Comparison of ENCODE assay signal across 9 cellular contexts in the genomic region with DNA sequence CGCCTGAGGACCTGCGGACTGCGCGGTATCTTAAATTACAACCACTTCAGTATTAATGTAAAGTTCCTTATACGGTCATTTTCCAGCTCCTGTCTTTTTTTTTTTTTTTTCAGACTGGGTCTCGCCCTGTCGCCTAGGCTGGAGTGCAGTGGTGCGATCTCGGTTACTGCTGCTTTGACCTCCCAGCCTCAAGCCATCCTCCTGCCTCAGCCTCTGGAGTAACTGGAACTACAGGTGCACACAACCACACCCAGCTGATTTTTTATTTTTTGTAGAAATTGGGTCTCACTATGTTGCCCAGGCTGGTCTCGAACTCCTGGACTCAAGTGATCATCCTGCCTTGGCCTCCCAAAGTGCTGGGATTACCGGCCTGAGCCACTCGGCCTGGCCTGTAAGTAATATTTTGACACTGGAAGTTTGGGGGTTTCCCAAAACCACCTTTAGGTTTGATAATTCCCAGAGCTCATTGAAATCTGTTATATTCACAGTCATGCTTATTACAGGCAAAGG. TPM values are rescaled to one million over a fixed set of nuclear protein-coding genes. Genes with fewer than 3 reads are reported as not detected.
DNase-seq lines count a peak whose midpoint lies in the region; ATAC-seq, FAIRE-seq and TF ChIP-seq lines count a peak whose summit lies in the region.
"Had no signal": no experiment of that assay in that cellular context is flagged by ENCODE, and none has a peak within 500 bp of the region (broad histone marks: within the 10 kb centered on the region; RNA-seq: fewer than 3 reads in every experiment).

No MANE protein-coding gene starts in this region.

- WGBS in upper lobe of left lung, 2 donors = 21% methylated on average over 12 of the region's 12 CpGs

- H3K4me3 ChIP-seq in upper lobe of left lung = peak overlapping the region in 3 of 4 donors; percentile 82 to 88 (median 83)

- H3K4me1 Mint-ChIP-seq in activated T-cell treated with anti-CD3 and anti-CD28 coated beads, Interleukin-2, amount 50 U/mL, for 72 hours (ENCODE audit: low read depth) = peaks cover 48% of the 10 kb centered on the region
- H3K4me1 Mint-ChIP-seq in T-helper 17 cell = peaks cover 18% of the 10 kb centered on the region

- no peak for TF ChIP-seq POLR2A in upper lobe of left lung (IDR thresholded peaks at IDR 0.05)

- no peaks in the 10 kb centered on the region for H3K27me3 Mint-ChIP-seq in activated T-cell treated with anti-CD3 and anti-CD28 coated beads, Interleukin-2, amount 50 U/mL, for 72 hours (ENCODE audit: low read depth)
- H3K27me3 Mint-ChIP-seq in T-helper 17 cell = no peaks in the 10 kb centered on the region

- H3K27ac ChIP-seq in upper lobe of left lung = peak overlapping the region in 3 of 4 donors; percentile 75 to 89 (median 86)

- peak; percentile 34 to 39 for ATAC-seq in activated T-cell treated with anti-CD3 and anti-CD28 coated beads, Interleukin-2, amount 50 U/mL, for 72 hours (replicated peaks in 1 of 2)
- ATAC-seq in T-helper 17 cell = peak; percentile 24
- peak; percentile 14 for ATAC-seq in left colon
- ATAC-seq in upper lobe of left lung (ENCODE audit: low FRiP score in 2 of 2) = peak; percentile 3 to 17

- TF ChIP-seq CTCF in upper lobe of left lung (IDR thresholded peaks at IDR 0.05) = no peak

- H3K9me3 Mint-ChIP-seq in activated T-cell treated with anti-CD3 and anti-CD28 coated beads, Interleukin-2, amount 50 U/mL, for 72 hours = no peaks in the 10 kb centered on the region

- no peak for FAIRE-seq in RCC 7860 (lab: Jason Lieb, UNC)

- H3K36me3 Mint-ChIP-seq in activated T-cell treated with anti-CD3 and anti-CD28 coated beads, Interleukin-2, amount 50 U/mL, for 72 hours (ENCODE audit: insufficient read depth in 2 of 2) = peaks cover 0 to 8% of the 10 kb centered on the region in 2 donors
- no peaks in the 10 kb centered on the region for H3K36me3 Mint-ChIP-seq in T-helper 17 cell (ENCODE audit: low read depth)

- H3K4me1 ChIP-seq in upper lobe of left lung = peaks cover 16 to 24% (median 18%) of the 10 kb centered on the region in 4 donors

- no peaks in the 10 kb centered on the region for H3K36me3 ChIP-seq in upper lobe of left lung

- H3K27ac Mint-ChIP-seq in activated T-cell treated with anti-CD3 and anti-CD28 coated beads, Interleukin-2, amount 50 U/mL, for 72 hours = peak overlapping the region; percentile 95
- peak overlapping the region; percentile 82 for H3K27ac Mint-ChIP-seq in T-helper 17 cell

- intact Hi-C loops in left colon (cut with DNase I, micrococcal nuclease) = loop anchor here in 1 of 2 donors (10.0 kb wide), 2 partner anchors 58 to 88 kb away; a partner anchor contains a TSS

- H3K27me3 ChIP-seq in upper lobe of left lung = no peaks in the 10 kb centered on the region

- peak overlapping the region; percentile 58 to 91 for H3K4me3 Mint-ChIP-seq in activated T-cell treated with anti-CD3 and anti-CD28 coated beads, Interleukin-2, amount 50 U/mL, for 72 hours
- peak overlapping the region; percentile 91 for H3K4me3 Mint-ChIP-seq in T-helper 17 cell

- no peak for TF ChIP-seq EP300 in upper lobe of left lung (IDR thresholded peaks at IDR 0.05)

- H3K9me3 ChIP-seq in T-helper 17 cell (ENCODE audit: control insufficient read depth, low read length, poor library complexity, severe bottlenecking) (no peaks in the 10 kb centered on the region), upper lobe of left lung (no peaks in the 10 kb centered on the region)

- no peak for DNase-seq in activated T-cell treated with anti-CD3 and anti-CD28 coated beads, Interleukin-2, amount 50 U/mL, for 72 hours
- no peak for DNase-seq in activated T-cell treated with anti-CD3 and anti-CD28 coated beads, Interleukin-2, amount 50 U/mL, for 48 hours
- DNase-seq in T-helper 17 cell (no peak), left colon (no peak), upper lobe of left lung (no peak), NCI-H446 treated with DMSO at 0.1 percent for 48 hours (lab: John Stamatoyannopoulos, UW) (no peak), RCC 7860 (ENCODE audit: low spot score) (no peak), HCEC 1CT (no peak)

RNA-seq across cellular contexts. Expression of a gene that starts 0.4 kb away (rescaled TPM):
- total RNA-seq in activated T-cell treated with anti-CD3 and anti-CD28 coated beads, Interleukin-2, amount 50 U/mL, for 72 hours = 1 to 10 TPM; 4.3 to 4.5 TPM
- total RNA-seq in T-helper 17 cell = 1 to 10 TPM; 3.9 to 4.9 TPM
- total RNA-seq in left colon = under 1 TPM; 0.15 to 0.75 TPM
- total RNA-seq in upper lobe of left lung = 1 to 10 TPM; 1.2 to 6.3 (median 2.4) TPM

RNA-seq across cellular contexts. Expression of a gene that starts 6.9 kb away (rescaled TPM):
- 10 to 100 TPM; 15.3 to 16.0 TPM for total RNA-seq in activated T-cell treated with anti-CD3 and anti-CD28 coated beads, Interleukin-2, amount 50 U/mL, for 72 hours
- 10 to 100 TPM; 14.4 to 15.1 TPM for total RNA-seq in T-helper 17 cell
- total RNA-seq in left colon = 10 to 100 TPM; 10.4 to 10.6 TPM
- total RNA-seq in upper lobe of left lung = 10 to 100 TPM in 5 of 6 donors, 1 to 10 TPM in 1; 9.4 to 24.2 (median 16.2) TPM

RNA-seq across cellular contexts. Expression of a gene that starts 18.1 kb away (rescaled TPM):
- total RNA-seq in activated T-cell treated with anti-CD3 and anti-CD28 coated beads, Interleukin-2, amount 50 U/mL, for 72 hours = not detected
- not detected for total RNA-seq in T-helper 17 cell
- not detected for total RNA-seq in left colon
- total RNA-seq in upper lobe of left lung = not detected
- total RNA-seq: renal cortical epithelial cell had no signal

RNA-seq across cellular contexts. Expression of a gene that starts 34.3 kb away (rescaled TPM):
- 1 to 10 TPM in 1 of 2 donors, under 1 TPM in 1; 0.72 to 1.1 TPM for total RNA-seq in activated T-cell treated with anti-CD3 and anti-CD28 coated beads, Interleukin-2, amount 50 U/mL, for 72 hours
- total RNA-seq in T-helper 17 cell (not detected), left colon (under 1 TPM in 1 of 2 donors, not detected in 1; 0.12 TPM), upper lobe of left lung (not detected)

RNA-seq across cellular contexts. Expression of a gene that starts 52.4 kb away (rescaled TPM):
- total RNA-seq in activated T-cell treated with anti-CD3 and anti-CD28 coated beads, Interleukin-2, amount 50 U/mL, for 72 hours = 10 to 100 TPM; 52.4 to 55.8 TPM
- total RNA-seq in T-helper 17 cell (10 to 100 TPM; 44.9 to 53.0 TPM), left colon (10 to 100 TPM; 40.8 to 47.8 TPM), upper lobe of left lung (10 to 100 TPM; 47.8 to 80.9 (median 54.4) TPM)
